ENCODE assay signal across 9 cellular contexts in genomic region chr19:869245-870177, GRCh38. TPM values are rescaled to one million over a fixed set of nuclear protein-coding genes. Genes with fewer than 3 reads are reported as not detected.
A peak's percentile ranks its signal among the peaks of the same experiment; 100 is the strongest.
DNase-seq lines count a peak whose midpoint lies in the region; ATAC-seq and TF ChIP-seq lines count a peak whose summit lies in the region.
"Had no signal": no experiment of that assay in that cellular context is flagged by ENCODE, and none has a peak within 500 bp of the region (broad histone marks: within the 10 kb centered on the region; RNA-seq: fewer than 3 reads in every experiment).

No MANE protein-coding gene starts in this region.

- H3K27me3 Mint-ChIP-seq in CD14-positive monocyte (ENCODE audit: low read depth in 3 of 3) (peaks cover 0 to 5% (median 2%) of the 10 kb centered on the region in 3 donors), H9 (ENCODE audit: low read depth) (no peaks in the 10 kb centered on the region; the same call in 1 of the 2 replicates)

- peaks cover 6% of the 10 kb centered on the region for H3K4me1 Mint-ChIP-seq in CD14-positive monocyte
- peaks cover 8 to 22% of the 10 kb centered on the region in 2 experiments for H3K4me1 Mint-ChIP-seq in H9

- H3K4me3 Mint-ChIP-seq in CD14-positive monocyte, result no peak overlapping the region
- H3K4me3 Mint-ChIP-seq in H9, result no peak overlapping the region

- H3K36me3 ChIP-seq in A673 (ENCODE audit: insufficient read depth, low read length, poor library complexity, severe bottlenecking), result peaks cover 26% of the 10 kb centered on the region
- peaks cover 6 to 12% of the 10 kb centered on the region in 2 donors for H3K36me3 ChIP-seq in mucosa of rectum (ENCODE audit: control insufficient read depth in 2 of 2, insufficient read depth in 2 of 2, low read length in 2 of 2)

- DNase-seq in A673 (ENCODE audit: low spot score) (peak; percentile 91), Kasumi-1 (lab: John Stamatoyannopoulos, UW) (peak; percentile 19 to 28), dermis blood vessel endothelial cell (peak; percentile 90), NCI-H1105 (lab: John Stamatoyannopoulos, UW) (no peak), CD14-positive monocyte (ENCODE audit: low spot score) (no peak), H9 (no peak)

- H3K27ac Mint-ChIP-seq in CD14-positive monocyte (peak overlapping the region in 1 of 7 donors; percentile 23), H9 (peak overlapping the region in 1 of 3 experiments; percentile 17; a peak in 1 of 7 replicates)

- H3K14ac ChIP-seq in H9 (ENCODE audit: insufficient read depth, low read length), result no peak overlapping the region

- peaks cover 61% of the 10 kb centered on the region for H3K4me1 ChIP-seq in A673 (ENCODE audit: insufficient read depth, low read length, poor library complexity, severe bottlenecking)
- peaks cover 11 to 20% of the 10 kb centered on the region in 2 donors for H3K4me1 ChIP-seq in mucosa of rectum (ENCODE audit: control insufficient read depth in 2 of 2, insufficient read depth in 2 of 2, low read length in 2 of 2)
- no peaks in the 10 kb centered on the region for H3K4me1 ChIP-seq in H9 (ENCODE audit: insufficient read depth, low read length)

- H3T11ph ChIP-seq in H9 (ENCODE audit: low read length), result no peak overlapping the region

- no peak overlapping the region for H2BK5ac ChIP-seq in H9 (ENCODE audit: insufficient read length, low read length)

- H3K27me3 ChIP-seq in A673 (replicated peaks; ENCODE audit: insufficient read depth, low read depth, low read length, poor library complexity) (no peaks in the 10 kb centered on the region), mucosa of rectum (ENCODE audit: control insufficient read depth in 2 of 2, insufficient read depth in 2 of 2, low read length in 2 of 2) (no peaks in the 10 kb centered on the region), H9 (ENCODE audit: insufficient read depth, low read length) (no peaks in the 10 kb centered on the region)

- H3K4me3 ChIP-seq in A673 (ENCODE audit: low read depth, low read length, poor library complexity, severe bottlenecking) (no peak overlapping the region), mucosa of rectum (ENCODE audit: low read length in 2 of 2) (no peak overlapping the region)

- H3K79me2 ChIP-seq in H9 (ENCODE audit: insufficient read depth, low read length), result no peaks in the 10 kb centered on the region

- no peak overlapping the region for H2AK5ac ChIP-seq in H9 (ENCODE audit: insufficient read length, low read length)

- no peak overlapping the region for H3K56ac ChIP-seq in H9 (ENCODE audit: insufficient read length, low read depth, low read length)

- CTCF ChIA-PET in A673 (lab: Charles Lee), result no interaction called here

- no CpG with 5 or more reads among the region's 29 CpGs for WGBS in H9 (ENCODE audit: extremely low coverage, insufficient read length, low lambda C conversion rate)

- POLR2A ChIA-PET in A673 (lab: Charles Lee; ENCODE audit: low non-redundant PET), result no interaction called here

- H3K79me1 ChIP-seq in H9 (ENCODE audit: insufficient read depth, low read depth, low read length, poor library complexity, severe bottlenecking), result no peaks in the 10 kb centered on the region

- H2BK120ac ChIP-seq in H9 (ENCODE audit: low read depth, low read length, poor library complexity, severe bottlenecking), result no peak overlapping the region

- no peak overlapping the region for H2BK15ac ChIP-seq in H9 (ENCODE audit: low read depth, low read length)

- H3K4me2 ChIP-seq in H9 (ENCODE audit: insufficient read depth, insufficient read length, low read length), result no peak overlapping the region

- H3K9me3 ChIP-seq in A673 (ENCODE audit: low read depth, low read length, poor library complexity, severe bottlenecking), result no peaks in the 10 kb centered on the region
- no peaks in the 10 kb centered on the region for H3K9me3 ChIP-seq in mucosa of rectum (ENCODE audit: control insufficient read depth in 2 of 2, low read length in 2 of 2)
- no peaks in the 10 kb centered on the region for H3K9me3 ChIP-seq in H9 (ENCODE audit: control insufficient read depth, low read depth, low read length)

- no peak overlapping the region for H4K5ac ChIP-seq in H9 (ENCODE audit: insufficient read length, low read depth, low read length)

- H3K4ac ChIP-seq in H9 (ENCODE audit: low read depth, low read length), result no peak overlapping the region

- intact Hi-C loops in A673 (cut with micrococcal nuclease; ENCODE audit: unreplicated experiment) (loop anchor here (10.0 kb wide), 1 partner anchor 375 kb away; the partner anchor contains the start of genes ATP5F1D and MIDN), CD14-positive monocyte (cut with micrococcal nuclease) (loop anchor here in 1 of 2 donors (10.0 kb wide), 1 partner anchor 375 kb away; the partner anchor contains the start of genes ATP5F1D and MIDN)

- TF ChIP-seq CTCF in A673 (conservative IDR thresholded peaks at IDR 0.05; ENCODE audit: low read depth, low read length) (no peak), CD14-positive monocyte (IDR thresholded peaks at IDR 0.05) (no peak), H9 (conservative IDR thresholded peaks at IDR 0.05) (no peak)

- no peak overlapping the region for H2BK20ac ChIP-seq in H9 (ENCODE audit: low read depth, low read length, poor library complexity, severe bottlenecking)

- H3K9ac ChIP-seq in mucosa of rectum (ENCODE audit: low read depth in 1 of 2, low read length in 2 of 2) (no peak overlapping the region), H9 (ENCODE audit: extremely low read depth, insufficient read length, low read length) (no peak overlapping the region)

- H4K8ac ChIP-seq in H9 (replicated peaks; ENCODE audit: insufficient read length, low read depth, low read length), result no peak overlapping the region

- H2BK12ac ChIP-seq in H9 (ENCODE audit: insufficient read length, low read depth, low read length), result no peak overlapping the region

- ATAC-seq in GM21786 (IDR thresholded peaks at IDR 0.05; ENCODE audit: unreplicated experiment), result no peak
- ATAC-seq: left lobe of liver had no signal

- H3K23ac ChIP-seq in H9 (ENCODE audit: insufficient read length, low read depth, low read length), result no peak overlapping the region

- H3K18ac ChIP-seq in H9 (ENCODE audit: insufficient read length, low read depth, low read length), result no peak overlapping the region

- H4K91ac ChIP-seq in H9 (ENCODE audit: insufficient read length, low read depth, low read length), result no peak overlapping the region

- H3K27ac ChIP-seq in A673 (ENCODE audit: low read depth, low read length, poor library complexity, severe bottlenecking) (peak overlapping the region; percentile 67), mucosa of rectum (ENCODE audit: low read depth in 2 of 2, low read length in 2 of 2) (peak overlapping the region; percentile 75 to 76), H9 (ENCODE audit: insufficient read length, low read depth, low read length) (no peak overlapping the region)

- no TSS peak for BruUV-seq in A673 (replicated peaks; lab: Mats Ljungman, UMichigan)

- H3K36me3 Mint-ChIP-seq in CD14-positive monocyte, result peaks cover 29 to 50% of the 10 kb centered on the region in 2 donors
- peaks cover 20 to 47% (median 38%) of the 10 kb centered on the region in 3 experiments for H3K36me3 Mint-ChIP-seq in H9 (ENCODE audit: insufficient read depth in 1 of 3, low read depth in 3 of 3)

- no peaks in the 10 kb centered on the region for H4K20me1 ChIP-seq in H9 (ENCODE audit: control insufficient read depth, insufficient read depth, insufficient read length)

- H3K9me3 Mint-ChIP-seq in CD14-positive monocyte, result no peaks in the 10 kb centered on the region
- peaks cover 6 to 7% of the 10 kb centered on the region in 2 experiments for H3K9me3 Mint-ChIP-seq in H9

- no peaks in the 10 kb centered on the region for H3K23me2 ChIP-seq in H9 (ENCODE audit: insufficient read length, low read depth, low read length, poor library complexity, severe bottlenecking)

- H2AFZ ChIP-seq in H9 (ENCODE audit: low read length), result no peak overlapping the region

RNA-seq across cellular contexts. Expression of gene CFD, which starts 10.0 kb away (rescaled TPM):
- total RNA-seq in A673 (2021) (1.1 and 1.4 TPM in 2 replicates), dermis blood vessel endothelial cell (2.5 TPM in 1 of 2 replicates, not detected in the other), H9 (2021) (1.9 and 2.8 TPM in 2 replicates)
- 100 to 1,000 TPM; 654 to 862 TPM for polyA plus RNA-seq in CD14-positive monocyte

RNA-seq across cellular contexts. Expression of gene ELANE, which starts 17.4 kb away (rescaled TPM):
- total RNA-seq in A673 (2021), result not detected in 2 replicates
- total RNA-seq in dermis blood vessel endothelial cell, result not detected in 2 replicates
- 1 to 10 TPM; 1.3 to 2.0 TPM for polyA plus RNA-seq in CD14-positive monocyte
- total RNA-seq in H9 (2021), result not detected in 2 replicates

RNA-seq across cellular contexts. Expression of gene MED16, which starts 23.5 kb away (rescaled TPM):
- total RNA-seq in A673 (2021), result 83.0 and 86.3 TPM in 2 replicates
- total RNA-seq in dermis blood vessel endothelial cell, result 40.5 and 64.0 TPM in 2 replicates
- polyA plus RNA-seq in CD14-positive monocyte, result 10 to 100 TPM; 20.7 to 37.4 TPM
- total RNA-seq in H9 (2021), result 83.1 and 84.1 TPM in 2 replicates

RNA-seq across cellular contexts. Expression of gene RNU6-9, which starts 23.8 kb away (rescaled TPM):
- not detected in 2 replicates for total RNA-seq in A673 (2021)
- not detected in 2 replicates for total RNA-seq in dermis blood vessel endothelial cell
- polyA plus RNA-seq in CD14-positive monocyte, result not detected
- not detected in 2 replicates for total RNA-seq in H9 (2021)
- total RNA-seq: left lobe of liver had no signal

RNA-seq across cellular contexts. Expression of gene PRTN3, which starts 28.7 kb away (rescaled TPM):
- total RNA-seq in A673 (2021) (not detected in 2 replicates), dermis blood vessel endothelial cell (not detected in 2 replicates), H9 (2021) (0.31 TPM in 1 of 2 replicates, not detected in the other)
- polyA plus RNA-seq in CD14-positive monocyte, result not detected

Comparison
In these comparisons a context has a peak if more than half of its experiments do, and no peak if none do; other contexts are left out.
1. DNase-seq: peak in A673 (single experiment), Kasumi-1 (2 of 2) and dermis blood vessel endothelial cell (single experiment); none in NCI-H1105 (single experiment), CD14-positive monocyte (single experiment) and H9 (single experiment).